ENCODE assay signal across 13 cellular contexts in genomic region chr17:880871-881269, GRCh38.
A peak's percentile ranks its signal among the peaks of the same experiment; 100 is the strongest.
DNase-seq lines count a peak whose midpoint lies in the region; ATAC-seq and TF ChIP-seq lines count a peak whose summit lies in the region.
"Had no signal": no experiment of that assay in that cellular context is flagged by ENCODE, and none has a peak within 500 bp of the region (broad histone marks: within the 10 kb centered on the region; RNA-seq: fewer than 3 reads in every experiment).

No MANE protein-coding gene starts in this region.

- H3K14ac ChIP-seq in trophoblast cell (ENCODE audit: low read length): no peak overlapping the region

- H2AFZ ChIP-seq in trophoblast cell (ENCODE audit: insufficient read depth, low read length, poor library complexity): no peak overlapping the region
- H2AFZ ChIP-seq: neural progenitor cell had no signal

- peaks cover 32% of the 10 kb centered on the region for H3K4me1 ChIP-seq in cardiac muscle cell (ENCODE audit: low read depth)
- peaks cover 63% of the 10 kb centered on the region for H3K4me1 ChIP-seq in left ventricle myocardium inferior
- peaks cover 18 to 33% of the 10 kb centered on the region in 2 experiments for H3K4me1 ChIP-seq in trophoblast cell (ENCODE audit: control insufficient read depth in 1 of 2, insufficient read depth in 2 of 2, low read length in 2 of 2)
- H3K4me1 ChIP-seq in aorta (ENCODE audit: control insufficient read depth in 1 of 2, insufficient read depth in 2 of 2, low read length in 2 of 2): peaks cover 0 to 5% of the 10 kb centered on the region in 2 donors

- H3K18ac ChIP-seq in trophoblast cell (ENCODE audit: low read length): no peak overlapping the region

- ATAC-seq in aorta (ENCODE audit: low FRiP score) (peak; percentile 4), HG03135 (IDR thresholded peaks at IDR 0.05; ENCODE audit: unreplicated experiment) (no peak)
- ATAC-seq: stimulated activated naive CD8-positive, alpha-beta T cell treated with anti-CD3 and anti-CD28 coated beads, Interleukin-15, Interleukin-2, amounts not matched to agents 100 U/mL and 50 U/mL, for 24 hours had no signal

- H3K79me2 ChIP-seq in trophoblast cell (ENCODE audit: control insufficient read depth, insufficient read depth, low read length, poor library complexity): peaks cover 4% of the 10 kb centered on the region

- H3K9me3 ChIP-seq in cardiac muscle cell (ENCODE audit: low read depth) (no peaks in the 10 kb centered on the region), left ventricle myocardium inferior (replicated peaks) (no peaks in the 10 kb centered on the region), trophoblast cell (ENCODE audit: insufficient read depth, low read depth, low read length) (no peaks in the 10 kb centered on the region), aorta (ENCODE audit: control insufficient read depth, low read length) (no peaks in the 10 kb centered on the region)

- H3K4me3 ChIP-seq in cardiac muscle cell: no peak overlapping the region
- no peak overlapping the region for H3K4me3 ChIP-seq in left ventricle myocardium inferior
- H3K4me3 ChIP-seq in trophoblast cell (ENCODE audit: low read depth, low read length): no peak overlapping the region
- H3K4me3 ChIP-seq in aorta (ENCODE audit: low read length in 2 of 2): no peak overlapping the region
- H3K4me3 ChIP-seq: neural progenitor cell had no signal

- no peak for DNase-seq in cardiac muscle cell (ENCODE audit: low read depth in 1 of 2, low spot score in 1 of 2)
- no peak for DNase-seq in cardiac septum (ENCODE audit: low spot score)
- DNase-seq in left ventricle myocardium inferior: no peak
- no peak for DNase-seq in trophoblast cell
- DNase-seq in aorta: no peak
- DNase-seq in GDM1 (lab: John Stamatoyannopoulos, UW): no peak
- no peak for DNase-seq in stimulated activated CD4-positive, alpha-beta T cell treated with anti-CD3 and anti-CD28 coated beads, Interleukin-15, amount 100 ng/mL, for 24 hours
- DNase-seq: erythroblast; NCI-H1694; NCI-H748 treated with DMSO at 0.1 percent for 48 hours; stimulated activated naive CD8-positive, alpha-beta T cell treated with anti-CD3 and anti-CD28 coated beads, Interleukin-15, Interleukin-2, amounts not matched to agents 100 U/mL and 50 U/mL, for 24 hours had no signal

- peaks cover 9% of the 10 kb centered on the region for H3K79me1 ChIP-seq in trophoblast cell (ENCODE audit: low read length)

- no peak overlapping the region for H2BK5ac ChIP-seq in trophoblast cell (ENCODE audit: low read depth, low read length, poor library complexity)

- no peak overlapping the region for H4K8ac ChIP-seq in trophoblast cell (ENCODE audit: low read depth, low read length)

- H3K36me3 ChIP-seq in cardiac muscle cell (no peaks in the 10 kb centered on the region), left ventricle myocardium inferior (no peaks in the 10 kb centered on the region), trophoblast cell (ENCODE audit: control insufficient read depth in 1 of 2, insufficient read depth in 2 of 2, low read length in 2 of 2) (no peaks in the 10 kb centered on the region), aorta (ENCODE audit: control insufficient read depth in 1 of 2, insufficient read depth in 2 of 2, low read length in 1 of 2) (no peaks in the 10 kb centered on the region)
- H3K36me3 ChIP-seq: neural progenitor cell had no signal

- TF ChIP-seq CTCF in cardiac muscle cell (IDR thresholded peaks at IDR 0.05; ENCODE audit: low read depth, low read length) (no peak), left ventricle myocardium inferior (IDR thresholded peaks at IDR 0.05; ENCODE audit: borderline replicate concordance) (no peak)

- intact Hi-C loops in cardiac septum (cut with DNase I): loop anchor here (2.0 to 5.0 kb wide), 2 partner anchors 36 to 98 kb away; partner anchors contain the start of gene NXN
- intact Hi-C loops in left ventricle myocardium inferior (cut with micrococcal nuclease): no loop called here
- intact Hi-C loops in aorta (cut with DNase I): loop anchor here in 1 of 2 donors (10.0 kb wide), 1 partner anchor 94 kb away; the partner anchor contains the start of gene NXN

- WGBS in trophoblast cell (ENCODE audit: extremely low coverage, insufficient coverage, insufficient read length): no CpG with 5 or more reads among the region's 10 CpGs
- 87 to 90% methylated on average over 10 of the region's 10 CpGs for WGBS in aorta, 2 donors

- peak overlapping the region; percentile 29 for H3K4ac ChIP-seq in trophoblast cell (ENCODE audit: low read depth, low read length)

- H3K23ac ChIP-seq in trophoblast cell (ENCODE audit: low read length): no peak overlapping the region

- H3K9ac ChIP-seq in trophoblast cell (ENCODE audit: low read length): no peak overlapping the region
- H3K9ac ChIP-seq: neural progenitor cell had no signal

- peak overlapping the region; percentile 87 for H3K27ac ChIP-seq in cardiac muscle cell
- peak overlapping the region; percentile 92 for H3K27ac ChIP-seq in left ventricle myocardium inferior (replicated peaks)
- H3K27ac ChIP-seq in trophoblast cell (ENCODE audit: low read depth, low read length): no peak overlapping the region
- no peak overlapping the region for H3K27ac ChIP-seq in aorta (ENCODE audit: low read depth in 1 of 2, low read length in 2 of 2)
- H3K27ac ChIP-seq: neural progenitor cell had no signal

- H2BK120ac ChIP-seq in trophoblast cell (ENCODE audit: insufficient read depth, low read length, poor library complexity): no peak overlapping the region

- H2AK5ac ChIP-seq in trophoblast cell (ENCODE audit: low read length): no peak overlapping the region

- no peak overlapping the region for H4K91ac ChIP-seq in trophoblast cell (ENCODE audit: low read depth, low read length)

- H3K27me3 ChIP-seq in cardiac muscle cell: no peaks in the 10 kb centered on the region
- H3K27me3 ChIP-seq in left ventricle myocardium inferior (ENCODE audit: low read depth): no peaks in the 10 kb centered on the region
- no peaks in the 10 kb centered on the region for H3K27me3 ChIP-seq in trophoblast cell (ENCODE audit: insufficient read depth, low read length)
- H3K27me3 ChIP-seq in aorta (ENCODE audit: control insufficient read depth in 1 of 2, insufficient read depth in 2 of 2, low read length in 1 of 2): no peaks in the 10 kb centered on the region
- H3K27me3 ChIP-seq: neural progenitor cell had no signal

- H2BK12ac ChIP-seq in trophoblast cell (ENCODE audit: low read length): no peak overlapping the region

- H3K4me2 ChIP-seq in trophoblast cell (ENCODE audit: low read length): no peak overlapping the region
- H3K4me2 ChIP-seq: neural progenitor cell had no signal

- no peak overlapping the region for H4K12ac ChIP-seq in trophoblast cell (ENCODE audit: low read depth, low read length)

Comparison
In these comparisons a context has a peak if more than half of its experiments do, and no peak if none do; other contexts are left out.
1. H3K27ac ChIP-seq: peak in cardiac muscle cell (single experiment) and left ventricle myocardium inferior (single experiment); none in trophoblast cell (single experiment) and aorta (0 of 2).